ENCODE assay signal across 8 cellular contexts in genomic region chr12:12786716-12787601, GRCh38. TPM values are rescaled to one million over a fixed set of nuclear protein-coding genes. Genes with fewer than 3 reads are reported as not detected.
DNase-seq lines count a peak whose midpoint lies in the region; ATAC-seq, FAIRE-seq and TF ChIP-seq lines count a peak whose summit lies in the region.

No MANE protein-coding gene starts in this region.

- peak overlapping the region; percentile 55 to 79 for H3K9ac ChIP-seq in kidney (ENCODE audit: low read length in 2 of 2)

- H3K4me3 Mint-ChIP-seq in central memory CD8-positive, alpha-beta T cell = peak overlapping the region; percentile 81

- TF ChIP-seq CTCF in 22Rv1 (IDR thresholded peaks at IDR 0.05) (no peak; the same call in 1 of the 2 replicates), GM13976 (IDR thresholded peaks at IDR 0.05; ENCODE audit: borderline replicate concordance, control extremely low read depth, extremely low read depth, insufficient read depth, missing control alignments) (no peak), kidney (IDR thresholded peaks at IDR 0.05; ENCODE audit: borderline replicate concordance, extremely low read depth, insufficient read depth) (peak; percentile 19)

- H3K4me1 Mint-ChIP-seq in central memory CD8-positive, alpha-beta T cell = peaks cover 16% of the 10 kb centered on the region

- H3K36me3 ChIP-seq in kidney (ENCODE audit: control insufficient read depth in 1 of 2, insufficient read depth in 2 of 2, low read length in 2 of 2) = no peaks in the 10 kb centered on the region

- peaks cover 8 to 9% of the 10 kb centered on the region in 2 donors for H3K4me1 ChIP-seq in kidney (ENCODE audit: control insufficient read depth in 1 of 2, insufficient read depth in 1 of 2, low read depth in 1 of 2, low read length in 2 of 2)

- FAIRE-seq in kidney (lab: Jason Lieb, UNC) = no peak

- peak; percentile 96 for DNase-seq in GM13976 (ENCODE audit: low spot score)
- peak; percentile 83 for DNase-seq in NCI-H146 (lab: John Stamatoyannopoulos, UW)
- peak; percentile 37 to 44 for DNase-seq in central memory CD8-positive, alpha-beta T cell (ENCODE audit: low spot score in 2 of 2)
- peak; percentile 92 for DNase-seq in kidney
- peak; percentile 81 for DNase-seq in stimulated activated CD4-positive, alpha-beta T cell treated with anti-CD3 and anti-CD28 coated beads, Interleukin-15, amount 100 ng/mL, for 24 hours

- H3K36me3 Mint-ChIP-seq in central memory CD8-positive, alpha-beta T cell (ENCODE audit: insufficient read depth) = no peaks in the 10 kb centered on the region

- in situ Hi-C loops in GM13976 (cut with MboI; ENCODE audit: low sequenced_read_pairs, unreplicated experiment) = loop anchor here (25.0 kb wide), 1 partner anchor 425 kb away; no protein-coding TSS in a partner anchor

- intact Hi-C loops in kidney (cut with DNase I) = no loop called here

- no peaks in the 10 kb centered on the region for H3K9me3 ChIP-seq in kidney (ENCODE audit: control insufficient read depth in 1 of 2, low read length in 2 of 2)

- no peaks in the 10 kb centered on the region for H3K9me3 Mint-ChIP-seq in central memory CD8-positive, alpha-beta T cell

- H3K27me3 Mint-ChIP-seq in central memory CD8-positive, alpha-beta T cell = no peaks in the 10 kb centered on the region

- peak; percentile 80 for ATAC-seq in HG02840 (IDR thresholded peaks at IDR 0.05; ENCODE audit: low FRiP score, unreplicated experiment)
- ATAC-seq in activated CD4-positive, CD25-positive, alpha-beta regulatory T cell treated with anti-CD3 and anti-CD28 coated beads, Interleukin-2, amount 50 U/mL, for 24 hours = peak; percentile 86 to 90
- ATAC-seq in central memory CD8-positive, alpha-beta T cell (replicated peaks; ENCODE audit: extremely low read depth, poor library complexity, severe bottlenecking) = peak; percentile 82

- peak overlapping the region; percentile 55 for H3K27ac ChIP-seq in 22Rv1
- H3K27ac ChIP-seq in kidney (ENCODE audit: low read depth in 2 of 2, low read length in 2 of 2) = peak overlapping the region; percentile 90 to 95

- H3K27ac Mint-ChIP-seq in central memory CD8-positive, alpha-beta T cell (ENCODE audit: low read depth) = peak overlapping the region; percentile 86

- peak overlapping the region; percentile 75 to 79 for H3K4me3 ChIP-seq in kidney (ENCODE audit: low read length in 2 of 2)

RNA-seq across cellular contexts. Expression of gene APOLD1, which starts 1.5 kb away (rescaled TPM):
- 18.9 TPM for total RNA-seq in kidney
- 4.5 TPM for polyA plus RNA-seq in kidney (ENCODE audit: insufficient read depth, low read depth, low replicate concordance)

RNA-seq across cellular contexts. Expression of gene DDX47, which starts 26.2 kb away (rescaled TPM):
- total RNA-seq in kidney = 50.9 TPM
- 35.1 TPM for polyA plus RNA-seq in kidney (ENCODE audit: insufficient read depth, low read depth, low replicate concordance)

Comparison
In these comparisons a context has a peak if more than half of its experiments do, and no peak if none do; other contexts are left out.
1. Peak in every context shown above with its lines: DNase-seq, ATAC-seq, H3K4me3 ChIP-seq and H3K27ac ChIP-seq.
2. DNase-seq: peak in every context shown above with its lines; median percentile 96 in GM13976; 92 in kidney; 83 in NCI-H146; 81 in stimulated activated CD4-positive, alpha-beta T cell treated with anti-CD3 and anti-CD28 coated beads, Interleukin-15, amount 100 ng/mL, for 24 hours; 40 in central memory CD8-positive, alpha-beta T cell.